Comparison of ENCODE assay signal across 14 cellular contexts in the genomic region with DNA sequence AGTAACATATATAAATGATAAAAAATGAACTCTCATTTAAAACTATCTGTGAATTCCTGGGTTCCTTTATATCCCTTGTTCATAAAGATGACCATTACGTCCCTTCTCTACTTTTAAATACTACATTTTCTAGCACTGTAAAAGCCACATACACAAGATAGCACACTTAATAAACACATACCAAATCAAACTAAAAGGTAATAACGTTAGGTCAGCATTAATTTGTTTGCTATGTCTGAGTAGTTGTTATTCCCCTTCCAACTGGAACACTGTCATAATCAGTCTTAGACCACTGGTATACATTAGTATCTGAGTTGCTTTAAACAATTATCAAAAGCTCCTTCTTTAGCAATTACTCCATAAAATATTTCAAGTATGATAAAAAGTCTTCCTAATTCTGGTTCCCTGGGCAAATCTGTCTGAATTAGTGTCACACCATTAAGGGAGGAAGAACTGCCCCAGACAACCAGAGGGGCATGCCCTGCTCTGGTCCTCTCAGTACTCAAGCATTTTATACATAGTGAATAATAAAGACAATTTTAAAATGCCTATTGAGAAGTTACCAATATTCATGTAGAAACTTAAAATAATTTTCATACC.
DNase-seq lines count a peak whose midpoint lies in the region; ATAC-seq and TF ChIP-seq lines count a peak whose summit lies in the region.
"Had no signal": no experiment of that assay in that cellular context is flagged by ENCODE, and none has a peak within 500 bp of the region (broad histone marks: within the 10 kb centered on the region; RNA-seq: fewer than 3 reads in every experiment).

No MANE protein-coding gene starts in this region.

- CTCF ChIA-PET in PC-3 (lab: Charles Lee): no interaction called here

- H3K27ac Mint-ChIP-seq in activated T-cell treated with anti-CD3 and anti-CD28 coated beads, Interleukin-2, amount 50 U/mL, for 72 hours: peak overlapping the region; percentile 18
- H3K27ac Mint-ChIP-seq in activated naive CD8-positive, alpha-beta T cell: peak overlapping the region; percentile 91

- H3K4me2 ChIP-seq in PC-3 (ENCODE audit: low read length): no peak overlapping the region

- POLR2A ChIA-PET in PC-3 (lab: Charles Lee; ENCODE audit: unreplicated experiment): no interaction called here

- H3K9me3 Mint-ChIP-seq in activated T-cell treated with anti-CD3 and anti-CD28 coated beads, Interleukin-2, amount 50 U/mL, for 72 hours: no peaks in the 10 kb centered on the region
- no peaks in the 10 kb centered on the region for H3K9me3 Mint-ChIP-seq in activated naive CD8-positive, alpha-beta T cell (ENCODE audit: low read depth)

- TF ChIP-seq CTCF in neutrophil (IDR thresholded peaks at IDR 0.05) (no peak), PC-3 (conservative IDR thresholded peaks at IDR 0.05; ENCODE audit: low read depth, low read length) (no peak)

- H2AFZ ChIP-seq in PC-3 (ENCODE audit: low read length): no peak overlapping the region

- BruUV-seq in PC-3 (replicated peaks; lab: Mats Ljungman, UMichigan): no TSS peak

- DNase-seq in activated T-cell treated with anti-CD3 and anti-CD28 coated beads, Interleukin-2, amount 50 U/mL, for 72 hours: no peak
- DNase-seq in activated T-cell treated with anti-CD3 and anti-CD28 coated beads, Interleukin-2, amount 50 U/mL, for 1 hour: no peak
- no peak for DNase-seq in Right ventricle myocardium inferior (ENCODE audit: missing footprints)
- no peak for DNase-seq in PC-3
- DNase-seq: esophagus squamous epithelium; GDM1; mesendoderm; NCI-H82; posterior cingulate gyrus; stimulated activated naive CD4-positive, alpha-beta T cell treated with Interleukin-2 at 50 U/mL for 16 hours had no signal

- no peak for ATAC-seq in activated T-cell treated with anti-CD3 and anti-CD28 coated beads, Interleukin-2, amount 50 U/mL, for 72 hours (replicated peaks in 1 of 2)
- ATAC-seq in HG02798 (IDR thresholded peaks at IDR 0.05; ENCODE audit: poor library complexity, unreplicated experiment) (peak; percentile 3), Right ventricle myocardium inferior (no peak), GM18858 (IDR thresholded peaks at IDR 0.05; ENCODE audit: unreplicated experiment) (no peak), PC-3 (no peak)

- peaks cover 99% of the 10 kb centered on the region for H3K4me1 Mint-ChIP-seq in activated T-cell treated with anti-CD3 and anti-CD28 coated beads, Interleukin-2, amount 50 U/mL, for 72 hours (ENCODE audit: low read depth)
- peaks cover 89% of the 10 kb centered on the region for H3K4me1 Mint-ChIP-seq in activated naive CD8-positive, alpha-beta T cell (ENCODE audit: low read depth)

- no peaks in the 10 kb centered on the region for H3K27me3 Mint-ChIP-seq in activated T-cell treated with anti-CD3 and anti-CD28 coated beads, Interleukin-2, amount 50 U/mL, for 72 hours (ENCODE audit: low read depth)
- no peaks in the 10 kb centered on the region for H3K27me3 Mint-ChIP-seq in activated naive CD8-positive, alpha-beta T cell

- 0 out of 2 replicates have a peak, but pooled peaks cover 4% of the 10 kb centered on the region for H3K79me2 ChIP-seq in PC-3 (ENCODE audit: low read length)

- peak overlapping the region; percentile 76 for H3K27ac ChIP-seq in neutrophil
- H3K27ac ChIP-seq in PC-3 (ENCODE audit: low read length): no peak overlapping the region
- H3K27ac ChIP-seq: esophagus squamous epithelium had no signal

- H3K4me1 ChIP-seq in neutrophil (ENCODE audit: control insufficient read depth in 1 of 2, insufficient read depth in 1 of 2, low read depth in 1 of 2, low read length in 1 of 2) (peaks cover 30 to 37% of the 10 kb centered on the region in 2 experiments), PC-3 (ENCODE audit: insufficient read depth, low read length) (peaks cover 19% of the 10 kb centered on the region)

- peaks cover 0 to 9% of the 10 kb centered on the region in 2 donors for H3K36me3 Mint-ChIP-seq in activated T-cell treated with anti-CD3 and anti-CD28 coated beads, Interleukin-2, amount 50 U/mL, for 72 hours (ENCODE audit: insufficient read depth in 2 of 2)
- H3K36me3 Mint-ChIP-seq in activated naive CD8-positive, alpha-beta T cell: peaks cover 16% of the 10 kb centered on the region

- H3F3A ChIP-seq in PC-3 (ENCODE audit: low read length, unreplicated experiment): no peaks in the 10 kb centered on the region

- intact Hi-C loops in Right ventricle myocardium inferior (cut with DNase I): no loop called here
- intact Hi-C loops in PC-3 (cut with micrococcal nuclease): no loop called here

- peak overlapping the region; percentile 69 to 78 for H3K4me3 Mint-ChIP-seq in activated T-cell treated with anti-CD3 and anti-CD28 coated beads, Interleukin-2, amount 50 U/mL, for 72 hours
- H3K4me3 Mint-ChIP-seq in activated naive CD8-positive, alpha-beta T cell: peak overlapping the region; percentile 67

- H4K20me1 ChIP-seq in PC-3 (ENCODE audit: low read length): no peaks in the 10 kb centered on the region

- no peaks in the 10 kb centered on the region for H3K9me2 ChIP-seq in PC-3 (replicated peaks; ENCODE audit: low read length)

- H3K36me3 ChIP-seq in neutrophil: no peaks in the 10 kb centered on the region
- H3K36me3 ChIP-seq in PC-3 (ENCODE audit: low read depth, low read length): no peaks in the 10 kb centered on the region; the same call in 1 of the 2 replicates
- H3K36me3 ChIP-seq: esophagus squamous epithelium had no signal

- H3K4me3 ChIP-seq in neutrophil (ENCODE audit: low read depth in 1 of 2, low read length in 1 of 2) (no peak overlapping the region), PC-3 (ENCODE audit: low read length) (no peak overlapping the region)
- H3K4me3 ChIP-seq: esophagus squamous epithelium had no signal

- H3K9me3 ChIP-seq in neutrophil: no peaks in the 10 kb centered on the region
- no peaks in the 10 kb centered on the region for H3K9me3 ChIP-seq in PC-3 (ENCODE audit: low read length)
- H3K9me3 ChIP-seq: esophagus squamous epithelium had no signal

- H3K27me3 ChIP-seq in neutrophil (no peaks in the 10 kb centered on the region), PC-3 (ENCODE audit: low read length) (no peaks in the 10 kb centered on the region)
- H3K27me3 ChIP-seq: esophagus squamous epithelium had no signal

- no peak overlapping the region for H3K9ac ChIP-seq in PC-3 (ENCODE audit: low read length)
